In the genomic region with DNA sequence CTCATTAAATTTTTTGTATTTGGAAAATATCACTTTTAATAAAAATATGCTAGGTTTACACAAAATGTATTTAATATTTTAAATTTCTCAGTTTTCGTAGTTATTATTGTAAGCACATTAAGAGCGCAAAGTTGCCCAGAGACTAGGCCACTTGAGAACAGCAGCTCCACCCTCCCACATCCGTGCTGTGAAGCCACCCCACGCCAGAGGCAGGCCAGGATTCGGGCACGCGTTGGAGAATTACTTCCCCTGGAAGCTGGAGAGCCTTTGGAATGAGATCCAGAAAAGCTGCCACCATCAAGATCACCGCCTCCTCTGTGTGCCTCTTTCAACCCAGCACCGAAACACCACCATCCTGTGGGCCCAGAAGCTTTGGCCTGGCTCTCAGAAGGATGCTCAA, we compare ENCODE assay signal across 35 cellular contexts. TPM values are rescaled to one million over a fixed set of nuclear protein-coding genes. Genes with fewer than 3 reads are reported as not detected.
"Had no signal": no experiment of that assay in that cellular context is flagged by ENCODE, and none has a peak within 500 bp of the region (broad histone marks: within the 10 kb centered on the region; RNA-seq: fewer than 3 reads in every experiment).

No MANE protein-coding gene starts in this region.

- H3K4me3 ChIP-seq: adrenal gland, body of pancreas, esophagus muscularis mucosa, gastrocnemius medialis, heart left ventricle had no signal

- DNase-seq: activated CD4-positive, alpha-beta memory T cell treated with anti-CD3 and anti-CD28 coated beads for 36 hours; activated CD4-positive, alpha-beta T cell treated with anti-CD3 and anti-CD28 coated beads for 36 hours; activated CD4-positive, alpha-beta T cell treated with anti-CD3 and anti-CD28 coated beads, Interleukin-2, amount 10 ng/mL, durations not matched to agents 24 days and 14 days; activated CD4-positive, CD25-positive, alpha-beta regulatory T cell; activated CD4-positive, CD25-positive, alpha-beta regulatory T cell treated with anti-CD3 and anti-CD28 coated beads, Interleukin-2, amount 50 U/mL, for 72 hours; activated CD8-positive, alpha-beta memory T cell treated with anti-CD3 and anti-CD28 coated beads, Interleukin-2, amount 10 ng/mL, durations not matched to agents 7 days and 5 days; activated CD8-positive, alpha-beta memory T cell treated with anti-CD3 and anti-CD28 coated beads, Interleukin-2, amount 50 U/mL, for 4 hours; activated CD8-positive, alpha-beta T cell treated with anti-CD3 and anti-CD28 coated beads, Interleukin-2, amount 10 ng/mL, durations not matched to agents 7 days and 5 days; activated effector memory CD4-positive, alpha-beta T cell treated with anti-CD3 and anti-CD28 coated beads, Interleukin-2, amount 50 U/mL, for 16 hours; activated naive CD4-positive, alpha-beta T cell treated with anti-CD3 and anti-CD28 coated beads for 36 hours; activated naive CD8-positive, alpha-beta T cell treated with anti-CD3 and anti-CD28 coated beads for 36 hours; activated naive CD8-positive, alpha-beta T cell treated with anti-CD3 and anti-CD28 coated beads, Interleukin-2, amount 50 U/mL, for 24 hours; activated T-cell treated with anti-CD3 and anti-CD28 coated beads, Interleukin-2, amount 50 U/mL, for 1 hour; activated T-cell treated with anti-CD3 and anti-CD28 coated beads, Interleukin-2, amount 50 U/mL, for 48 hours; adrenal gland; amygdala; aorta; body of pancreas; caudate nucleus; cortex of kidney; dermis blood vessel endothelial cell; effector CD4-positive, alpha-beta T cell; effector memory CD8-positive, alpha-beta T cell; erythroblast; foreskin keratinocyte; gastrocnemius medialis; glutamatergic neuron; heart left ventricle; T1000 had no signal

- H3K4me1 ChIP-seq: adrenal gland, foreskin keratinocyte, gastrocnemius medialis had no signal

- H3K36me3 ChIP-seq: adrenal gland, esophagus muscularis mucosa, gastrocnemius medialis, heart left ventricle had no signal

- H3K27ac ChIP-seq: adrenal gland, body of pancreas, esophagus muscularis mucosa, foreskin keratinocyte, gastrocnemius medialis, heart left ventricle had no signal

- H3K9me3 ChIP-seq: adrenal gland, gastrocnemius medialis had no signal

- FAIRE-seq: colon had no signal

RNA-seq across cellular contexts. Expression of gene SPACA7, which starts 41.0 kb away (rescaled TPM):
- total RNA-seq: activated CD4-positive, alpha-beta memory T cell treated with anti-CD3 and anti-CD28 coated beads for 36 hours; activated CD4-positive, alpha-beta T cell treated with anti-CD3 and anti-CD28 coated beads for 36 hours; activated CD4-positive, alpha-beta T cell treated with anti-CD3 and anti-CD28 coated beads, Interleukin-2, amount 10 ng/mL, durations not matched to agents 24 days and 14 days; activated CD8-positive, alpha-beta memory T cell treated with anti-CD3 and anti-CD28 coated beads for 36 hours; activated CD8-positive, alpha-beta memory T cell treated with anti-CD3 and anti-CD28 coated beads, Interleukin-2, amount 10 ng/mL, durations not matched to agents 7 days and 5 days; activated CD8-positive, alpha-beta T cell treated with anti-CD3 and anti-CD28 coated beads, Interleukin-2, amount 10 ng/mL, durations not matched to agents 7 days and 5 days; activated naive CD4-positive, alpha-beta T cell treated with anti-CD3 and anti-CD28 coated beads for 36 hours; activated naive CD8-positive, alpha-beta T cell treated with anti-CD3 and anti-CD28 coated beads for 36 hours; activated T-helper 1 cell treated with anti-CD3 and anti-CD28 coated beads, Interleukin-12 subunit alpha, Interleukin-12 subunit beta, Interleukin-2, Interleukin-4 antibody, amounts not matched to agents 30 ng/mL and 10 ng/mL and 1 ng/mL, durations not matched to agents 14 hours and 24 hours and 36 hours; activated T-helper 2 cell treated with anti-CD3 and anti-CD28 coated beads, Interferon-gamma antibody, Interleukin-2, Interleukin-4, amounts not matched to agents 10 μg/mL and 5 μg/mL and 100 μg/mL, durations not matched to agents 14 hours and 24 hours and 36 hours; adrenal gland; body of pancreas; chondrocyte; dermis blood vessel endothelial cell; esophagus muscularis mucosa; foreskin keratinocyte; gastrocnemius medialis; heart left ventricle had no signal
- polyA plus RNA-seq: adrenal gland, aorta, foreskin keratinocyte, heart left ventricle had no signal
